In the genomic region with DNA sequence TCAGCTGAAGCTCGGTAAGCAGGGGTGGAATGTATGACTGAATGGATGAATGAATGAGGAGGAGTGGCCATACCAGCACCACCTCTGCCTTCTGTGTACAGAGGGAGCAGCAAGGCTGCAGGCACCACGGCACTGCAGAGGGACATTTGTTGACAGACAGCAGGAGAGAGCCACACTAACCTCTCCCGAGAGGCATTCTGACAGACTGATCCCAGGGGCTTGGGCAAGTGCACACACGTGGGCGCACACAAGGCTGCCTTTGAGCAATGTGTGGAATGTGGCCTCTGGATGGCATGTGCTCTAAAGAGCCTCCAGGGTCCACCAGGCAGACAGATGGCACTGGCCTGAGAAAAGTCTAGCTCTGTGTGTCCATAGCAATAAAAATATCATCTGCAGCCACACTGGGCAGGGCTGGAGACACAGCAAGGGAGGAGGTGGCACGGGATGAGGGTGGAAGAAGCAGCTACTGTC, we compare ENCODE assay signal across 1 cellular context.
TF ChIP-seq lines count a peak whose summit lies in the region.

No MANE protein-coding gene starts in this region.

TF ChIP-seq in HepG2, 621 proteins besides CTCF, POLR2A, EP300 and RAD21 (continued from another document and continues in another):
- TF ChIP-seq REL (CRISPR knock-in tag; conservative IDR thresholded peaks at IDR 0.05) (no peak), ZNF441 (CRISPR knock-in tag; IDR thresholded peaks at IDR 0.05; ENCODE audit: borderline replicate concordance) (no peak), ZNF75D (CRISPR knock-in tag; IDR thresholded peaks at IDR 0.05; ENCODE audit: borderline replicate concordance) (no peak), SP4 (CRISPR knock-in tag; IDR thresholded peaks at IDR 0.05) (no peak), GZF1 (CRISPR knock-in tag; IDR thresholded peaks at IDR 0.05) (no peak), PRDM15 (CRISPR knock-in tag; IDR thresholded peaks at IDR 0.05) (no peak), MZF1 (CRISPR knock-in tag; IDR thresholded peaks at IDR 0.05; ENCODE audit: borderline replicate concordance) (no peak), KIAA2018 (CRISPR knock-in tag; IDR thresholded peaks at IDR 0.05; ENCODE audit: borderline replicate concordance) (no peak), ARHGAP35 (CRISPR knock-in tag; IDR thresholded peaks at IDR 0.05; ENCODE audit: borderline replicate concordance) (no peak), ZNF207 (IDR thresholded peaks at IDR 0.05; ENCODE audit: borderline replicate concordance) (no peak), ZNF629 (CRISPR knock-in tag; conservative IDR thresholded peaks at IDR 0.05) (no peak), ZNF713 (CRISPR knock-in tag; IDR thresholded peaks at IDR 0.05) (no peak), ARNT2 (CRISPR knock-in tag; IDR thresholded peaks at IDR 0.05; ENCODE audit: low read depth) (no peak), ZC3H4 (CRISPR knock-in tag; IDR thresholded peaks at IDR 0.05; ENCODE audit: borderline replicate concordance) (no peak), GLMP (CRISPR knock-in tag; IDR thresholded peaks at IDR 0.05; ENCODE audit: borderline replicate concordance) (no peak), ZBTB3 (CRISPR knock-in tag; IDR thresholded peaks at IDR 0.05; ENCODE audit: borderline replicate concordance, low read depth) (no peak), ZNF292 (CRISPR knock-in tag; IDR thresholded peaks at IDR 0.05; ENCODE audit: borderline replicate concordance, low read depth) (peak; percentile 98), FOXA3 (CRISPR knock-in tag; IDR thresholded peaks at IDR 0.05) (peak; percentile 74), AGO1 (IDR thresholded peaks at IDR 0.05; ENCODE audit: low read depth, low read length, poor library complexity, severe bottlenecking) (no peak), FOSL1 (CRISPR knock-in tag; IDR thresholded peaks at IDR 0.05; ENCODE audit: borderline replicate concordance) (no peak), ZNF121 (CRISPR knock-in tag; IDR thresholded peaks at IDR 0.05) (no peak), KMT2B (CRISPR knock-in tag; IDR thresholded peaks at IDR 0.05) (no peak), ZNF430 (CRISPR knock-in tag; IDR thresholded peaks at IDR 0.05) (peak; percentile 51; the same call in 1 of the 2 replicates), ZNF563 (CRISPR knock-in tag; IDR thresholded peaks at IDR 0.05) (no peak), ZFP36L2 (CRISPR knock-in tag; IDR thresholded peaks at IDR 0.05) (no peak), HOXA7 (CRISPR knock-in tag; IDR thresholded peaks at IDR 0.05) (no peak), ARID4A (CRISPR knock-in tag; IDR thresholded peaks at IDR 0.05; ENCODE audit: borderline replicate concordance) (peak; percentile 68; the same call in 1 of the 2 replicates), ZFP1 (CRISPR knock-in tag; IDR thresholded peaks at IDR 0.05) (no peak), PITX1 (CRISPR knock-in tag; IDR thresholded peaks at IDR 0.05) (0 out of 2 replicates have a peak, but pooled peaks have one; percentile 16), PAX8 (CRISPR knock-in tag; IDR thresholded peaks at IDR 0.05; ENCODE audit: borderline replicate concordance) (no peak), CHCHD3 (CRISPR knock-in tag; IDR thresholded peaks at IDR 0.05) (no peak), POGZ (CRISPR knock-in tag; IDR thresholded peaks at IDR 0.05) (no peak), IRF2 (CRISPR knock-in tag; IDR thresholded peaks at IDR 0.05) (peak; percentile 32; the same call in 1 of the 2 replicates), ZNF549 (CRISPR knock-in tag; IDR thresholded peaks at IDR 0.05) (no peak), MAF1 (CRISPR knock-in tag; IDR thresholded peaks at IDR 0.05; ENCODE audit: borderline replicate concordance) (no peak), ZNF777 (CRISPR knock-in tag; IDR thresholded peaks at IDR 0.05) (no peak), SMARCC2 (IDR thresholded peaks at IDR 0.05) (no peak), ZNF335 (CRISPR knock-in tag; IDR thresholded peaks at IDR 0.05) (no peak)
- TF ChIP-seq, protein P1, sequence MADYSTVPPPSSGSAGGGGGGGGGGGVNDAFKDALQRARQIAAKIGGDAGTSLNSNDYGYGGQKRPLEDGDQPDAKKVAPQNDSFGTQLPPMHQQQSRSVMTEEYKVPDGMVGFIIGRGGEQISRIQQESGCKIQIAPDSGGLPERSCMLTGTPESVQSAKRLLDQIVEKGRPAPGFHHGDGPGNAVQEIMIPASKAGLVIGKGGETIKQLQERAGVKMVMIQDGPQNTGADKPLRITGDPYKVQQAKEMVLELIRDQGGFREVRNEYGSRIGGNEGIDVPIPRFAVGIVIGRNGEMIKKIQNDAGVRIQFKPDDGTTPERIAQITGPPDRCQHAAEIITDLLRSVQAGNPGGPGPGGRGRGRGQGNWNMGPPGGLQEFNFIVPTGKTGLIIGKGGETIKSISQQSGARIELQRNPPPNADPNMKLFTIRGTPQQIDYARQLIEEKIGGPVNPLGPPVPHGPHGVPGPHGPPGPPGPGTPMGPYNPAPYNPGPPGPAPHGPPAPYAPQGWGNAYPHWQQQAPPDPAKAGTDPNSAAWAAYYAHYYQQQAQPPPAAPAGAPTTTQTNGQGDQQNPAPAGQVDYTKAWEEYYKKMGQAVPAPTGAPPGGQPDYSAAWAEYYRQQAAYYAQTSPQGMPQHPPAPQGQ (CRISPR knock-in tag; IDR thresholded peaks at IDR 0.05; ENCODE audit: borderline replicate concordance) = no peak
- TF ChIP-seq, protein P2, sequence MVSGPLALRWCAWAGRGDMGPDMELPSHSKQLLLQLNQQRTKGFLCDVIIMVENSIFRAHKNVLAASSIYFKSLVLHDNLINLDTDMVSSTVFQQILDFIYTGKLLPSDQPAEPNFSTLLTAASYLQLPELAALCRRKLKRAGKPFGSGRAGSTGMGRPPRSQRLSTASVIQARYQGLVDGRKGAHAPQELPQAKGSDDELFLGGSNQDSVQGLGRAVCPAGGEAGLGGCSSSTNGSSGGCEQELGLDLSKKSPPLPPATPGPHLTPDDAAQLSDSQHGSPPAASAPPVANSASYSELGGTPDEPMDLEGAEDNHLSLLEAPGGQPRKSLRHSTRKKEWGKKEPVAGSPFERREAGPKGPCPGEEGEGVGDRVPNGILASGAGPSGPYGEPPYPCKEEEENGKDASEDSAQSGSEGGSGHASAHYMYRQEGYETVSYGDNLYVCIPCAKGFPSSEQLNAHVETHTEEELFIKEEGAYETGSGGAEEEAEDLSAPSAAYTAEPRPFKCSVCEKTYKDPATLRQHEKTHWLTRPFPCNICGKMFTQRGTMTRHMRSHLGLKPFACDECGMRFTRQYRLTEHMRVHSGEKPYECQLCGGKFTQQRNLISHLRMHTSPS (CRISPR knock-in tag; IDR thresholded peaks at IDR 0.05; ENCODE audit: low read depth) = peak; percentile 91
